Comparison of ENCODE assay signal across 8 cellular contexts in the genomic region with DNA sequence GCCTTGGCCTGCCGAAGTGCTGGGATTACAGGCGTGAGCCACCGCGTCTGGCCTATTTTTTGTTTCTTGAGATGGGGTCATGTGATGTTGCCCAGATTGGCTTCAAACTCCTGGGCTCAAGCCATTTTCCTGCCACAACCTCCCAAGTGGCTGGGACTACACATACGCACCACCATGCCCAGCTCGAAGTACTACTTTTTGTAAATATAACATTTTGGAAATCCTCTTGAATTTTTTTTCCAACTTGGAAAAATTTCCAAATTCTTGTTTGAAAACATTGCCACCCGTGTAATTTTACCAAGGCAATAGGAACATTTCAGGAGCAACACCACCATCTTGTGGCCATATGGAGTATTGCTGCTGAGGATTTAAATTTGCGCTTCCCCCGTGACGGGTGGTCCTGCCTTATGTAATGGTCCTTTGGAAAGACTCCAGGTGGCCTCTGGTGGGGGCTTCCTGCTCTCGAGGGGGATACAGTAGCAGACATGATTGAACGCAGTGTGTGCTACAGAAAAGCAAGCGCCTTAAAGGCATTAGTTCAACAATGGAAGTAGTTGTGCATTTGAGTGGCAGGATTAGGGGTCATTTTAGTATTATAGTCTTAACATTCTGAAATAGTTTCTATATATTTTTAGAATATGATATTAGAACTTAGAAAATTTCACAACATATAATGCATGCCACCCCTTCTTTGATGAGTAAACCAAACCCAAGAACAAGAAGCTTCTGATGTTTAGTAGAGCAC. TPM values are rescaled to one million over a fixed set of nuclear protein-coding genes. Genes with fewer than 3 reads are reported as not detected.
DNase-seq lines count a peak whose midpoint lies in the region; ATAC-seq, FAIRE-seq and TF ChIP-seq lines count a peak whose summit lies in the region.

No MANE protein-coding gene starts in this region.

- peak; percentile 75 for FAIRE-seq in GM18507 (lab: Jason Lieb, UNC)

- intact Hi-C loops in mucosa of descending colon (cut with DNase I, micrococcal nuclease): loop anchor here (5.0 to 10.0 kb wide), 2 partner anchors 45 to 47 kb away; no protein-coding TSS in a partner anchor

- peaks cover 18% of the 10 kb centered on the region for H3K4me1 Mint-ChIP-seq in activated CD8-positive, alpha-beta memory T cell treated with anti-CD3 and anti-CD28 coated beads, Interleukin-2, amount 10 ng/mL, durations not matched to agents 7 days and 5 days
- H3K4me1 Mint-ChIP-seq in endothelial cell (ENCODE audit: unreplicated experiment): no peaks in the 10 kb centered on the region

- H3K9me3 ChIP-seq in AG04450 (ENCODE audit: control insufficient read depth, insufficient read depth, low read length): no peaks in the 10 kb centered on the region
- H3K9me3 ChIP-seq in mucosa of descending colon: no peaks in the 10 kb centered on the region
- no peaks in the 10 kb centered on the region for H3K9me3 ChIP-seq in stomach smooth muscle (ENCODE audit: control insufficient read depth in 2 of 2, low read length in 2 of 2)

- peaks cover 5% of the 10 kb centered on the region for H3K4me1 ChIP-seq in mucosa of descending colon (ENCODE audit: low read depth)
- peaks cover 2% of the 10 kb centered on the region for H3K4me1 ChIP-seq in stomach smooth muscle (ENCODE audit: control insufficient read depth, insufficient read depth, low read length)

- H3K27me3 Mint-ChIP-seq in activated CD8-positive, alpha-beta memory T cell treated with anti-CD3 and anti-CD28 coated beads, Interleukin-2, amount 10 ng/mL, durations not matched to agents 7 days and 5 days: no peaks in the 10 kb centered on the region
- peaks cover 6% of the 10 kb centered on the region for H3K27me3 Mint-ChIP-seq in endothelial cell (ENCODE audit: unreplicated experiment)

- H3K9me3 Mint-ChIP-seq in activated CD8-positive, alpha-beta memory T cell treated with anti-CD3 and anti-CD28 coated beads, Interleukin-2, amount 10 ng/mL, durations not matched to agents 7 days and 5 days (ENCODE audit: low read depth): no peaks in the 10 kb centered on the region
- H3K9me3 Mint-ChIP-seq in endothelial cell (ENCODE audit: unreplicated experiment): no peaks in the 10 kb centered on the region

- DNase-seq in AG04450 (ENCODE audit: low read depth, low spot score) (peak; percentile 34), GM18507 (ENCODE audit: extremely low spot score, insufficient read length, low read depth) (no peak), NCI-H69 (lab: John Stamatoyannopoulos, UW) (peak; percentile 63), endothelial cell (ENCODE audit: low spot score) (peak; percentile 50), mucosa of descending colon (peak in 1 of 3 donors; percentile 68)
- DNase-seq in activated CD8-positive, alpha-beta memory T cell treated with anti-CD3 and anti-CD28 coated beads, Interleukin-2, amount 10 ng/mL, durations not matched to agents 7 days and 5 days: peak; percentile 77

- ATAC-seq in activated CD8-positive, alpha-beta memory T cell treated with anti-CD3 and anti-CD28 coated beads, Interleukin-2, amount 10 ng/mL, durations not matched to agents 7 days and 5 days: peak; percentile 63
- peak; percentile 69 for ATAC-seq in mucosa of descending colon
- no peak for ATAC-seq in HG03442 (IDR thresholded peaks at IDR 0.05; ENCODE audit: unreplicated experiment)

- H3K27ac ChIP-seq in AG04450 (ENCODE audit: low read depth, low read length) (no peak overlapping the region), stomach smooth muscle (ENCODE audit: low read length) (peak overlapping the region; percentile 31)

- no peaks in the 10 kb centered on the region for H3K27me3 ChIP-seq in AG04450 (ENCODE audit: control insufficient read depth, insufficient read depth, low read length)
- no peaks in the 10 kb centered on the region for H3K27me3 ChIP-seq in stomach smooth muscle (ENCODE audit: control insufficient read depth in 1 of 2, insufficient read depth in 2 of 2, low read length in 2 of 2)

- POLR2A ChIA-PET in AG04450 (lab: Yijun Ruan, JAX): no interaction called here

- peak overlapping the region; percentile 54 for H3K27ac Mint-ChIP-seq in activated CD8-positive, alpha-beta memory T cell treated with anti-CD3 and anti-CD28 coated beads, Interleukin-2, amount 10 ng/mL, durations not matched to agents 7 days and 5 days
- H3K27ac Mint-ChIP-seq in endothelial cell (ENCODE audit: unreplicated experiment): peak overlapping the region; percentile 48

- H3K36me3 ChIP-seq in mucosa of descending colon (ENCODE audit: low read depth) (no peaks in the 10 kb centered on the region), stomach smooth muscle (ENCODE audit: control insufficient read depth in 2 of 2, insufficient read depth in 2 of 2, low read length in 2 of 2) (peaks cover 11% of the 10 kb centered on the region in 2 donors)

- H3K4me3 ChIP-seq in AG04450 (ENCODE audit: low read depth, low read length): no peak overlapping the region
- H3K4me3 ChIP-seq in mucosa of descending colon: no peak overlapping the region
- H3K4me3 ChIP-seq in stomach smooth muscle (ENCODE audit: low read length in 2 of 2): no peak overlapping the region

- CTCF ChIA-PET in AG04450 (lab: Charles Lee): interaction anchor here (0.5 to 2.3 kb wide), 18 partner anchors 7 to 550 kb away, joined by 3 to 14 read pairs (median 4); partner anchors contain the start of genes FLYWCH2 and KCTD5
- CTCF ChIA-PET in activated CD8-positive, alpha-beta memory T cell treated with anti-CD3 and anti-CD28 coated beads, Interleukin-2, amount 10 ng/mL, durations not matched to agents 7 days and 5 days (lab: Charles Lee): interaction anchor here (0.6 to 5.4 kb wide), 21 partner anchors 8 to 117 kb away, joined by 3 to 32 read pairs (median 5); partner anchors contain the start of genes FLYWCH1 and FLYWCH2

- no peak overlapping the region for H3K4me3 Mint-ChIP-seq in activated CD8-positive, alpha-beta memory T cell treated with anti-CD3 and anti-CD28 coated beads, Interleukin-2, amount 10 ng/mL, durations not matched to agents 7 days and 5 days
- H3K4me3 Mint-ChIP-seq in endothelial cell (ENCODE audit: unreplicated experiment): peak overlapping the region; percentile 65

- no peak overlapping the region for H3K9ac ChIP-seq in stomach smooth muscle (ENCODE audit: low read length in 2 of 2)

- TF ChIP-seq CTCF in AG04450 (IDR thresholded peaks at IDR 0.05; ENCODE audit: low read depth, low read length) (peak; percentile 87), endothelial cell (IDR thresholded peaks at IDR 0.05; ENCODE audit: unreplicated experiment) (peak; percentile 85), mucosa of descending colon (IDR thresholded peaks at IDR 0.05) (peak; percentile 89)

- peaks cover 6% of the 10 kb centered on the region for H3K36me3 Mint-ChIP-seq in activated CD8-positive, alpha-beta memory T cell treated with anti-CD3 and anti-CD28 coated beads, Interleukin-2, amount 10 ng/mL, durations not matched to agents 7 days and 5 days
- no peaks in the 10 kb centered on the region for H3K36me3 Mint-ChIP-seq in endothelial cell (ENCODE audit: low read depth, unreplicated experiment)

RNA-seq across cellular contexts. Expression of gene FLYWCH1, which starts 8.0 kb away (rescaled TPM):
- polyA plus RNA-seq in AG04450 (2011; rRNA removed): 15.1 and 19.8 TPM in 2 replicates
- polyA minus RNA-seq in AG04450 (2011; rRNA and poly(A)+ RNA removed): 14.2 and 17.9 TPM in 2 replicates
- 10 to 100 TPM; 52.7 to 58.1 TPM for total RNA-seq in activated CD8-positive, alpha-beta memory T cell treated with anti-CD3 and anti-CD28 coated beads, Interleukin-2, amount 10 ng/mL, durations not matched to agents 7 days and 5 days
- total RNA-seq in endothelial cell (ENCODE audit: unreplicated experiment) (50.8 TPM), mucosa of descending colon (10 to 100 TPM; 26.6 to 46.0 (median 34.3) TPM)

RNA-seq across cellular contexts. Expression of gene FLYWCH2, which starts 36.7 kb away (rescaled TPM):
- 22.4 and 37.5 TPM in 2 replicates for polyA plus RNA-seq in AG04450 (2011; rRNA removed)
- 5.9 and 8.5 TPM in 2 replicates for polyA minus RNA-seq in AG04450 (2011; rRNA and poly(A)+ RNA removed)
- 10 to 100 TPM; 19.6 to 19.7 TPM for total RNA-seq in activated CD8-positive, alpha-beta memory T cell treated with anti-CD3 and anti-CD28 coated beads, Interleukin-2, amount 10 ng/mL, durations not matched to agents 7 days and 5 days
- total RNA-seq in endothelial cell (ENCODE audit: unreplicated experiment) (24.9 TPM), mucosa of descending colon (10 to 100 TPM; 23.3 to 26.9 (median 25.3) TPM)

RNA-seq across cellular contexts. Expression of gene KREMEN2, which starts 44.4 kb away (rescaled TPM):
- 0.04 TPM in 1 of 2 replicates, not detected in the other for polyA plus RNA-seq in AG04450 (2011; rRNA removed)
- polyA minus RNA-seq in AG04450 (2011; rRNA and poly(A)+ RNA removed): not detected in 2 replicates
- under 1 TPM; 0.35 to 0.40 TPM for total RNA-seq in activated CD8-positive, alpha-beta memory T cell treated with anti-CD3 and anti-CD28 coated beads, Interleukin-2, amount 10 ng/mL, durations not matched to agents 7 days and 5 days
- total RNA-seq in endothelial cell (ENCODE audit: unreplicated experiment): not detected
- 1 to 10 TPM in 2 of 3 donors, under 1 TPM in 1; 0.22 to 1.7 (median 1.3) TPM for total RNA-seq in mucosa of descending colon

RNA-seq across cellular contexts. Expression of gene PAQR4, which starts 49.5 kb away (rescaled TPM):
- 1.2 and 1.9 TPM in 2 replicates for polyA plus RNA-seq in AG04450 (2011; rRNA removed)
- 1.5 and 1.7 TPM in 2 replicates for polyA minus RNA-seq in AG04450 (2011; rRNA and poly(A)+ RNA removed)
- 10 to 100 TPM; 58.7 to 62.9 TPM for total RNA-seq in activated CD8-positive, alpha-beta memory T cell treated with anti-CD3 and anti-CD28 coated beads, Interleukin-2, amount 10 ng/mL, durations not matched to agents 7 days and 5 days
- total RNA-seq in endothelial cell (ENCODE audit: unreplicated experiment): 11.8 TPM
- total RNA-seq in mucosa of descending colon: 10 to 100 TPM in 1 of 3 donors, 1 to 10 TPM in 2; 4.2 to 16.1 (median 8.0) TPM
